ENCODE assay signal across 14 cellular contexts in genomic region chr17:77495575-77495974, GRCh38.
DNase-seq lines count a peak whose midpoint lies in the region; ATAC-seq and TF ChIP-seq lines count a peak whose summit lies in the region.
"Had no signal": no experiment of that assay in that cellular context is flagged by ENCODE, and none has a peak within 500 bp of the region (broad histone marks: within the 10 kb centered on the region; RNA-seq: fewer than 3 reads in every experiment).

No MANE protein-coding gene starts in this region.

- peak overlapping the region; percentile 11 for H3K27ac Mint-ChIP-seq in stimulated activated naive CD8-positive, alpha-beta T cell treated with anti-CD3 and anti-CD28 coated beads, Interleukin-15, Interleukin-2, amounts not matched to agents 100 ng/mL and 50 ng/mL, for 24 hours
- peak overlapping the region in 4 of 6 donors; percentile 83 to 94 (median 91) for H3K27ac Mint-ChIP-seq in naive B cell

- no peaks in the 10 kb centered on the region for H3K79me2 ChIP-seq in SK-N-SH (ENCODE audit: insufficient read depth)

- TF ChIP-seq EP300 in SK-N-SH (IDR thresholded peaks at IDR 0.05; ENCODE audit: borderline replicate concordance in 1 of 2, low read depth in 1 of 2, low read length in 1 of 2) = no peak

- WGBS in SK-N-SH (ENCODE audit: low lambda C conversion rate) = 92% methylated on average over 9 of the region's 11 CpGs

- intact Hi-C loops in left colon (cut with DNase I, micrococcal nuclease) = loop anchor here (2.0 to 10.0 kb wide), 3 partner anchors 163 to 411 kb away; no protein-coding TSS in a partner anchor

- no peak for TF ChIP-seq CTCF in SK-N-SH (IDR thresholded peaks at IDR 0.05)

- H3K9me2 ChIP-seq in SK-N-SH = no peaks in the 10 kb centered on the region

- H3K27ac ChIP-seq in SK-N-SH (ENCODE audit: low read depth in 2 of 2, low read length in 1 of 2) = no peak overlapping the region
- H3K27ac ChIP-seq: 22Rv1, thyroid gland had no signal

- H3K4me3 ChIP-seq in SK-N-SH (ENCODE audit: low read depth in 2 of 2, low read length in 1 of 2) = no peak overlapping the region
- H3K4me3 ChIP-seq: BLaER1 treated with 17β-estradiol and CSF1 and Interleukin-3, amounts not matched to agents 10 nM and 100 nM; MG63; thyroid gland had no signal

- POLR2A ChIA-PET in SK-N-SH (lab: Yijun Ruan, JAX) = interaction anchor here (1.2 kb wide), 1 partner anchor 62 kb away, joined by 3 read pairs; no protein-coding TSS in a partner anchor

- no peaks in the 10 kb centered on the region for H3K9me3 ChIP-seq in SK-N-SH
- H3K9me3 ChIP-seq: BLaER1 treated with 17β-estradiol and CSF1 and Interleukin-3, amounts not matched to agents 10 nM and 100 nM; MG63; thyroid gland had no signal

- no peaks in the 10 kb centered on the region for H3K27me3 ChIP-seq in SK-N-SH (ENCODE audit: insufficient read depth)
- H3K27me3 ChIP-seq: BLaER1 treated with 17β-estradiol and CSF1 and Interleukin-3, amounts not matched to agents 10 nM and 100 nM; MG63; thyroid gland had no signal

- peaks cover 31% of the 10 kb centered on the region for H3K36me3 Mint-ChIP-seq in stimulated activated naive CD8-positive, alpha-beta T cell treated with anti-CD3 and anti-CD28 coated beads, Interleukin-15, Interleukin-2, amounts not matched to agents 100 ng/mL and 50 ng/mL, for 24 hours (ENCODE audit: low read depth)
- peaks cover 0 to 9% of the 10 kb centered on the region in 2 donors for H3K36me3 Mint-ChIP-seq in naive B cell
- H3K36me3 Mint-ChIP-seq: activated naive CD8-positive, alpha-beta T cell had no signal

- H2AFZ ChIP-seq in SK-N-SH (ENCODE audit: low read depth) = no peak overlapping the region

- peak; percentile 36 for DNase-seq in SK-N-SH
- DNase-seq in stimulated activated naive CD8-positive, alpha-beta T cell treated with anti-CD3 and anti-CD28 coated beads, Interleukin-15, Interleukin-2, amounts not matched to agents 100 U/mL and 50 U/mL, for 24 hours = no peak
- DNase-seq in naive B cell = no peak
- DNase-seq in left colon = no peak
- no peak for DNase-seq in kidney tubule cell (ENCODE audit: low spot score)
- DNase-seq: DMS153 had no signal

- peaks cover 22% of the 10 kb centered on the region for H3K4me1 Mint-ChIP-seq in stimulated activated naive CD8-positive, alpha-beta T cell treated with anti-CD3 and anti-CD28 coated beads, Interleukin-15, Interleukin-2, amounts not matched to agents 100 ng/mL and 50 ng/mL, for 24 hours (ENCODE audit: low read depth)
- H3K4me1 Mint-ChIP-seq in naive B cell = peaks cover 15 to 37% (median 35%) of the 10 kb centered on the region in 3 donors

- no peaks in the 10 kb centered on the region for H3K27me3 Mint-ChIP-seq in stimulated activated naive CD8-positive, alpha-beta T cell treated with anti-CD3 and anti-CD28 coated beads, Interleukin-15, Interleukin-2, amounts not matched to agents 100 ng/mL and 50 ng/mL, for 24 hours
- no peaks in the 10 kb centered on the region for H3K27me3 Mint-ChIP-seq in naive B cell
- H3K27me3 Mint-ChIP-seq: activated naive CD8-positive, alpha-beta T cell had no signal

- H4K20me1 ChIP-seq in SK-N-SH (ENCODE audit: insufficient read depth) = peaks cover 6% of the 10 kb centered on the region; the same call in 1 of the 2 replicates

- ATAC-seq in SK-N-SH treated with all-trans-retinoic acid at 6 μM for 48 hours (no peak), naive B cell (ENCODE audit: low read depth in 2 of 2) (no peak), left colon (no peak), HG03469 (IDR thresholded peaks at IDR 0.05; ENCODE audit: unreplicated experiment) (no peak)
- ATAC-seq in stimulated activated naive CD8-positive, alpha-beta T cell treated with anti-CD3 and anti-CD28 coated beads, Interleukin-15, Interleukin-2, amounts not matched to agents 100 U/mL and 50 U/mL, for 24 hours = no peak

- peaks cover 50 to 57% of the 10 kb centered on the region in 2 experiments for H3K36me3 ChIP-seq in SK-N-SH (replicated peaks in 1 of 2; ENCODE audit: control insufficient read depth in 1 of 2, insufficient read depth in 2 of 2, low read length in 1 of 2)

- H3K4me3 Mint-ChIP-seq in stimulated activated naive CD8-positive, alpha-beta T cell treated with anti-CD3 and anti-CD28 coated beads, Interleukin-15, Interleukin-2, amounts not matched to agents 100 ng/mL and 50 ng/mL, for 24 hours = no peak overlapping the region
- H3K4me3 Mint-ChIP-seq in naive B cell = no peak overlapping the region
- H3K4me3 Mint-ChIP-seq: activated naive CD8-positive, alpha-beta T cell had no signal

- peaks cover 4% of the 10 kb centered on the region in 2 experiments; a peak in 2 of 4 replicates for H3K4me1 ChIP-seq in SK-N-SH (ENCODE audit: control insufficient read depth in 1 of 2, insufficient read depth in 2 of 2, low read depth in 1 of 2, low read length in 1 of 2)

- peaks cover 23% of the 10 kb centered on the region for H3F3A ChIP-seq in SK-N-SH (replicated peaks; ENCODE audit: insufficient read depth)

- H3K9me3 Mint-ChIP-seq in stimulated activated naive CD8-positive, alpha-beta T cell treated with anti-CD3 and anti-CD28 coated beads, Interleukin-15, Interleukin-2, amounts not matched to agents 100 ng/mL and 50 ng/mL, for 24 hours = no peaks in the 10 kb centered on the region
- no peaks in the 10 kb centered on the region for H3K9me3 Mint-ChIP-seq in naive B cell

- no peak overlapping the region for H3K9ac ChIP-seq in SK-N-SH

- CTCF ChIA-PET in SK-N-SH (lab: Yijun Ruan, JAX) = interaction anchor here (0.6 to 21.9 kb wide), 49 partner anchors 8 to 594 kb away, joined by 3 to 566 read pairs (median 5); no protein-coding TSS in a partner anchor

- no peak overlapping the region for H3K4me2 ChIP-seq in SK-N-SH

- TF ChIP-seq RAD21 in SK-N-SH (IDR thresholded peaks at IDR 0.05; ENCODE audit: low read length) = no peak

TF ChIP-seq in SK-N-SH, 30 proteins besides CTCF, POLR2A, EP300 and RAD21 (continues in another document):
- TF ChIP-seq MXI1 (IDR thresholded peaks at IDR 0.05; ENCODE audit: low read depth, low read length) = no peak
- no peak for TF ChIP-seq FOXJ3 (CRISPR knock-in tag; IDR thresholded peaks at IDR 0.05)
- no peak for TF ChIP-seq SIN3A (IDR thresholded peaks at IDR 0.05; ENCODE audit: borderline replicate concordance, low read depth, low read length)
- TF ChIP-seq RFX5 (IDR thresholded peaks at IDR 0.05; ENCODE audit: low read length) = no peak
- TF ChIP-seq IRF3 (IDR thresholded peaks at IDR 0.05; ENCODE audit: low read depth, low read length) = no peak
- TF ChIP-seq, protein P1, sequence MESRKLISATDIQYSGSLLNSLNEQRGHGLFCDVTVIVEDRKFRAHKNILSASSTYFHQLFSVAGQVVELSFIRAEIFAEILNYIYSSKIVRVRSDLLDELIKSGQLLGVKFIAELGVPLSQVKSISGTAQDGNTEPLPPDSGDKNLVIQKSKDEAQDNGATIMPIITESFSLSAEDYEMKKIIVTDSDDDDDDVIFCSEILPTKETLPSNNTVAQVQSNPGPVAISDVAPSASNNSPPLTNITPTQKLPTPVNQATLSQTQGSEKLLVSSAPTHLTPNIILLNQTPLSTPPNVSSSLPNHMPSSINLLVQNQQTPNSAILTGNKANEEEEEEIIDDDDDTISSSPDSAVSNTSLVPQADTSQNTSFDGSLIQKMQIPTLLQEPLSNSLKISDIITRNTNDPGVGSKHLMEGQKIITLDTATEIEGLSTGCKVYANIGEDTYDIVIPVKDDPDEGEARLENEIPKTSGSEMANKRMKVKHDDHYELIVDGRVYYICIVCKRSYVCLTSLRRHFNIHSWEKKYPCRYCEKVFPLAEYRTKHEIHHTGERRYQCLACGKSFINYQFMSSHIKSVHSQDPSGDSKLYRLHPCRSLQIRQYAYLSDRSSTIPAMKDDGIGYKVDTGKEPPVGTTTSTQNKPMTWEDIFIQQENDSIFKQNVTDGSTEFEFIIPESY (IDR thresholded peaks at IDR 0.05; ENCODE audit: borderline replicate concordance, low read depth) = no peak

TF ChIP-seq in SK-N-SH treated with all-trans-retinoic acid at 6 μM for 48 hours, 23 proteins besides CTCF, POLR2A, EP300 and RAD21 (continues in another document):
- TF ChIP-seq ZFP30 (CRISPR knock-in tag; IDR thresholded peaks at IDR 0.05) = no peak
- TF ChIP-seq ZNF565 (CRISPR knock-in tag; conservative IDR thresholded peaks at IDR 0.05; ENCODE audit: low read depth) = no peak
- no peak for TF ChIP-seq PPARA (CRISPR knock-in tag; IDR thresholded peaks at IDR 0.05; ENCODE audit: borderline replicate concordance)
- no peak for TF ChIP-seq TOX (CRISPR knock-in tag; IDR thresholded peaks at IDR 0.05; ENCODE audit: borderline replicate concordance)
- TF ChIP-seq ZC3H10 (CRISPR knock-in tag; IDR thresholded peaks at IDR 0.05) = no peak
- no peak for TF ChIP-seq ESRRG (CRISPR knock-in tag; IDR thresholded peaks at IDR 0.05)
- no peak for TF ChIP-seq CSRNP3 (CRISPR knock-in tag; IDR thresholded peaks at IDR 0.05)
- no peak for TF ChIP-seq ISL1 (CRISPR knock-in tag; IDR thresholded peaks at IDR 0.05)
- no peak for TF ChIP-seq TCF4 (CRISPR knock-in tag; IDR thresholded peaks at IDR 0.05; ENCODE audit: borderline replicate concordance)
- no peak for TF ChIP-seq ARNTL (CRISPR knock-in tag; IDR thresholded peaks at IDR 0.05; ENCODE audit: borderline replicate concordance, low read depth)
- TF ChIP-seq CSDC2 (CRISPR knock-in tag; IDR thresholded peaks at IDR 0.05) = no peak
- no peak for TF ChIP-seq ZFP3 (CRISPR knock-in tag; IDR thresholded peaks at IDR 0.05)
- TF ChIP-seq ZNF70 (CRISPR knock-in tag; IDR thresholded peaks at IDR 0.05) = no peak
- TF ChIP-seq ZNF8 (CRISPR knock-in tag; IDR thresholded peaks at IDR 0.05) = no peak
- TF ChIP-seq SNAI2 (CRISPR knock-in tag; IDR thresholded peaks at IDR 0.05) = no peak
